In the genomic region with DNA sequence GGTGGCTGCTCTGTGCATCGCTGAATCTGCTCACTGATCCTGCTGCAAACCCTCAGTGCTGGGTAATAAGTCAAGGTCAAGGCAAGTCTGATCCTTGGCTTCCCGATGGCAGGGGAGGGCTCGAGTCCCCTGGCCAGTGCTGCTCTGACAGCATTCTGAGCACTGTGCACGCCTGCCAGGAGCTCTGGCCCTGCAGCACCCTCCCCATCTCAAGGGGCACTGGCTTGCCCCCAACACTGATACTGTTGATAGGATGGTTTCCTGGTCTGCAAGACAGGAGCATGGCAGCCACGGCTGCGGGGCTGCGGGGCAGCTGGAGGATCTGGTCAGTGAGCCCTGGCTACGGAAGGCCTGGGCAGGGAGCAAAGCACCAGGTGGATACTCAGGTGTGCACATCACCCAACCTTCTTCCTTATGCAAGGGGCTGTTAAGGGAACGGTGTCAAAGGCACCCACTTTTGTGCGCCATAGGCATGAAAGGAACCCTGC, we compare ENCODE assay signal across 1 cellular context.
TF ChIP-seq lines count a peak whose summit lies in the region.

No MANE protein-coding gene starts in this region.

TF ChIP-seq in GM23338, 12 proteins besides CTCF, POLR2A, EP300 and RAD21 (continued from another document):
- no peak for TF ChIP-seq EZH2 (IDR thresholded peaks at IDR 0.05; ENCODE audit: low read depth, unreplicated experiment)
